ENCODE assay signal across 1 cellular context in the genomic region with DNA sequence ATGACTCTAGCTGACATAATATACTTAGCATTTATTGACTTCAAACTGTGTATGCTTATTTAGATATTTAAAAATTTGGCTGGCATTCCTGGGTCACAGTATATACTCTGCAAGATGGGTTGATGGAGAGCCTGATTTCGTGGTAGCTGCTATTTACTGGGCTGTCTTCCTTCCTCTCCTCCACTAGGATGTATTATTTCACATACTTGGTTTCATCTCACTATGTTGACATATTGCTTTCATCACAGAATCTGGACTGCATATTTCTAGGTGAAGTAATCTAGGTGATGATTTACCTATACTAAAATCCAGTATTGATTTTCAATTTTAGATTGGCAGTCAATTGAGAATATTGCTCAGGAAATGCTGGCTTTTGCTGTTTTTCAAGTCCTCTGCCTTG.
TF ChIP-seq lines count a peak whose summit lies in the region.

No MANE protein-coding gene starts in this region.

TF ChIP-seq in WTC11, 78 proteins besides CTCF, POLR2A, EP300 and RAD21 (continued from another document):
- TF ChIP-seq, protein P1, sequence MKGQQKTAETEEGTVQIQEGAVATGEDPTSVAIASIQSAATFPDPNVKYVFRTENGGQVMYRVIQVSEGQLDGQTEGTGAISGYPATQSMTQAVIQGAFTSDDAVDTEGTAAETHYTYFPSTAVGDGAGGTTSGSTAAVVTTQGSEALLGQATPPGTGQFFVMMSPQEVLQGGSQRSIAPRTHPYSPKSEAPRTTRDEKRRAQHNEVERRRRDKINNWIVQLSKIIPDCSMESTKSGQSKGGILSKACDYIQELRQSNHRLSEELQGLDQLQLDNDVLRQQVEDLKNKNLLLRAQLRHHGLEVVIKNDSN (CRISPR knock-in tag; IDR thresholded peaks at IDR 0.05) = no peak
- TF ChIP-seq PRDM15 (CRISPR knock-in tag; IDR thresholded peaks at IDR 0.05) (no peak), FOXK1 (CRISPR knock-in tag; IDR thresholded peaks at IDR 0.05) (no peak)
